1 cellular context compared by ENCODE assay signal in genomic region chr1:11788549-11789053, GRCh38.
TF ChIP-seq lines count a peak whose summit lies in the region.

No MANE protein-coding gene starts in this region.

TF ChIP-seq in GM23338, 12 proteins besides CTCF, POLR2A, EP300 and RAD21 (continued from another document):
- no peak for TF ChIP-seq ZNF462 (CRISPR knock-in tag; IDR thresholded peaks at IDR 0.05)
